Comparison of ENCODE assay signal across 20 cellular contexts in genomic region chr21:46607605-46608004, GRCh38. TPM values are rescaled to one million over a fixed set of nuclear protein-coding genes. Genes with fewer than 3 reads are reported as not detected.
"Had no signal": no experiment of that assay in that cellular context is flagged by ENCODE, and none has a peak within 500 bp of the region (broad histone marks: within the 10 kb centered on the region; RNA-seq: fewer than 3 reads in every experiment).

No MANE protein-coding gene starts in this region.

- H3K9me3 Mint-ChIP-seq: activated CD4-positive, alpha-beta memory T cell treated with anti-CD3 and anti-CD28 coated beads for 36 hours; effector memory CD8-positive, alpha-beta T cell had no signal

- H3K27me3 ChIP-seq: esophagus squamous epithelium, thyroid gland had no signal

- H3K27ac ChIP-seq: adrenal gland, esophagus squamous epithelium, thyroid gland had no signal

- DNase-seq: activated CD4-positive, alpha-beta memory T cell treated with anti-CD3 and anti-CD28 coated beads for 36 hours; activated CD4-positive, alpha-beta T cell treated with anti-CD3 and anti-CD28 coated beads for 4 hours; activated naive CD4-positive, alpha-beta T cell treated with anti-CD3 and anti-CD28 coated beads, Interleukin-2, amount 50 U/mL, for 16 hours; activated T-cell treated with anti-CD3 and anti-CD28 coated beads, Interleukin-2, amount 50 U/mL, for 24 hours; adrenal gland; dermis blood vessel endothelial cell; effector memory CD8-positive, alpha-beta T cell; esophagus squamous epithelium; left cardiac atrium; mesenchymal stem cell; nucleus accumbens; stimulated activated CD4-positive, alpha-beta T cell treated with anti-CD3 and anti-CD28 coated beads, Interleukin-4, amount 100 ng/mL, for 1 hour; SW 1271; thyroid gland had no signal

- H3K36me3 Mint-ChIP-seq: activated CD4-positive, alpha-beta memory T cell treated with anti-CD3 and anti-CD28 coated beads for 36 hours; WTC11 had no signal

- H3K27me3 Mint-ChIP-seq: activated CD4-positive, alpha-beta memory T cell treated with anti-CD3 and anti-CD28 coated beads for 36 hours; activated T-cell treated with anti-CD3 and anti-CD28 coated beads, Interleukin-2, amount 50 U/mL, for 24 hours; effector memory CD8-positive, alpha-beta T cell had no signal

- H3K4me3 ChIP-seq: adrenal gland, esophagus squamous epithelium, smooth muscle cell, thyroid gland had no signal

- H3K4me3 Mint-ChIP-seq: activated CD4-positive, alpha-beta memory T cell treated with anti-CD3 and anti-CD28 coated beads for 36 hours; activated T-cell treated with anti-CD3 and anti-CD28 coated beads, Interleukin-2, amount 50 U/mL, for 24 hours; nephron; WTC11 had no signal

- H3K9me3 ChIP-seq: adrenal gland, esophagus squamous epithelium, thyroid gland had no signal

- ATAC-seq: effector memory CD8-positive, alpha-beta T cell; left cardiac atrium; sciatic nerve; WTC11 had no signal

- H3K36me3 ChIP-seq: adrenal gland, esophagus squamous epithelium, thyroid gland had no signal

- H3K4me1 ChIP-seq: adrenal gland, thyroid gland had no signal

- H3K27ac Mint-ChIP-seq: activated CD4-positive, alpha-beta memory T cell treated with anti-CD3 and anti-CD28 coated beads for 36 hours; activated T-cell treated with anti-CD3 and anti-CD28 coated beads, Interleukin-2, amount 50 U/mL, for 24 hours; nephron; WTC11 had no signal

RNA-seq across cellular contexts. Expression of gene S100B, which starts 2.7 kb away (rescaled TPM):
- total RNA-seq: activated CD4-positive, alpha-beta memory T cell treated with anti-CD3 and anti-CD28 coated beads for 36 hours; bronchial epithelial cell; dermis blood vessel endothelial cell; smooth muscle cell; T-helper 2 cell treated with Interferon-gamma antibody and Interleukin-4, amounts not matched to agents 100 ng/mL and 5 ng/mL, for 36 hours had no signal
- polyA plus RNA-seq: smooth muscle cell had no signal
